8 cellular contexts compared by ENCODE assay signal in genomic region chr2:101124684-101125366, GRCh38. TPM values are rescaled to one million over a fixed set of nuclear protein-coding genes. Genes with fewer than 3 reads are reported as not detected.
A peak's percentile ranks its signal among the peaks of the same experiment; 100 is the strongest.
DNase-seq lines count a peak whose midpoint lies in the region; ATAC-seq lines count a peak whose summit lies in the region.

No MANE protein-coding gene starts in this region.

- no peak overlapping the region for H3K4me3 ChIP-seq in skeletal muscle cell (ENCODE audit: low read depth, low read length)

- intact Hi-C loops in left ventricle myocardium superior (cut with micrococcal nuclease) = no loop called here

- ATAC-seq in left ventricle myocardium superior (peak; percentile 60), HG02885 (IDR thresholded peaks at IDR 0.05; ENCODE audit: poor library complexity, unreplicated experiment) (no peak), GM21526 (IDR thresholded peaks at IDR 0.05; ENCODE audit: low FRiP score, unreplicated experiment) (no peak)

- DNase-seq in GM04503 (ENCODE audit: low read depth) = peak; percentile 97
- peak; percentile 74 for DNase-seq in amniotic stem cell (lab: John Stamatoyannopoulos, UW)
- peak; percentile 75 for DNase-seq in left ventricle myocardium superior
- DNase-seq in skeletal muscle cell (ENCODE audit: low read depth) = peak; percentile 73
- no peak for DNase-seq in pons (ENCODE audit: low spot score)
- DNase-seq in COLO668 (lab: John Stamatoyannopoulos, UW; ENCODE audit: unreplicated experiment) = no peak

RNA-seq across cellular contexts. Expression of gene TBC1D8, which starts 26.4 kb away (rescaled TPM):
- total RNA-seq in left ventricle myocardium superior = 47.8 TPM

Comparison
In these comparisons a context has a peak if more than half of its experiments do, and no peak if none do; other contexts are left out.
1. DNase-seq: peak in GM04503 (single experiment), amniotic stem cell (single experiment), left ventricle myocardium superior (single experiment) and skeletal muscle cell (single experiment); none in pons (single experiment) and COLO668 (single experiment).